In the genomic region with DNA sequence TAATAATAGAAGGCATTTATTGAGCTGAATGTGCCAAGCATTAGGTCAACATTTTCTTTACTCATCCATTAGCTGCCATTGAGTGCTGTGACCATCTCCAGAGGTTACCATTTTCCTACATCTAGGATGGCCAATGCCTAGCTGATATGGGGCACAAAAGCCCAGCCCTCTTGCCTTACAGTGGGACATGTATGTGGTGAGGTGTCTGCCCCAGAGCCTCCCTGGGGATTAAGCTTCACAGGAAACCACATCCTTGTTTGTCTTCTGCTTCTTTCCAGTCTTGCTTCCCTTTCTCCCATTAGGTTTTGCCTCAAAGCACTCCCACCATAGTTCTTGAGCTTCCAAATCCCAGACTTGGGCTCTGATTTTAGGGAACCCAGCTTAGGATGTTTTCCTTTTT, we compare ENCODE assay signal across 19 cellular contexts.
DNase-seq lines count a peak whose midpoint lies in the region; ATAC-seq, FAIRE-seq and TF ChIP-seq lines count a peak whose summit lies in the region.
"Had no signal": no experiment of that assay in that cellular context is flagged by ENCODE, and none has a peak within 500 bp of the region (broad histone marks: within the 10 kb centered on the region; RNA-seq: fewer than 3 reads in every experiment).

No MANE protein-coding gene starts in this region.

- no TSS peak for BruUV-seq in GM12878 (replicated peaks; lab: Mats Ljungman, UMichigan)

- no peak for TF ChIP-seq RAD21 in GM12878 (IDR thresholded peaks at IDR 0.05; ENCODE audit: insufficient read depth, low read depth, low read length)

- H3K4me2 ChIP-seq in BLaER1 = peak overlapping the region; percentile 55
- H3K4me2 ChIP-seq in GM12878 (ENCODE audit: control insufficient read depth, insufficient read depth) = no peak overlapping the region

- H3K4me3 ChIP-seq in BLaER1 (no peak overlapping the region), GM12878 (no peak overlapping the region)
- H3K4me3 ChIP-seq: GM23248 had no signal

- no peaks in the 10 kb centered on the region for H3K9me3 ChIP-seq in BLaER1
- H3K9me3 ChIP-seq in GM12878 (replicated peaks; ENCODE audit: control insufficient read depth, insufficient read depth, low read length) = no peaks in the 10 kb centered on the region

- H3K36me3 Mint-ChIP-seq in activated T-helper 2 cell treated with anti-CD3 and anti-CD28 coated beads, Interferon-gamma antibody, Interleukin-2, Interleukin-4, amounts not matched to agents 10 μg/mL and 5 μg/mL and 100 μg/mL, durations not matched to agents 14 hours and 24 hours and 36 hours (ENCODE audit: low read depth) = no peaks in the 10 kb centered on the region

- no peak overlapping the region for H3K4me3 Mint-ChIP-seq in activated T-helper 2 cell treated with anti-CD3 and anti-CD28 coated beads, Interferon-gamma antibody, Interleukin-2, Interleukin-4, amounts not matched to agents 10 μg/mL and 5 μg/mL and 100 μg/mL, durations not matched to agents 14 hours and 24 hours and 36 hours (ENCODE audit: low read depth)
- H3K4me3 Mint-ChIP-seq: CD4-positive, alpha-beta T cell; H9 had no signal

- H2AFZ ChIP-seq in GM12878 (ENCODE audit: control insufficient read depth, low read depth, low read length) = no peak overlapping the region
- H2AFZ ChIP-seq: GM23248 had no signal

- no peaks in the 10 kb centered on the region for H3K36me3 ChIP-seq in BLaER1
- H3K36me3 ChIP-seq in GM12878 (ENCODE audit: control insufficient read depth in 2 of 2, insufficient read depth in 2 of 2, low read length in 1 of 2) = no peaks in the 10 kb centered on the region

- TF ChIP-seq CTCF in GM12878 (IDR thresholded peaks at IDR 0.05 in 2 of 3, conservative IDR thresholded peaks at IDR 0.05 in 1 of 3; ENCODE audit: control insufficient read depth in 2 of 3, extremely low read depth in 1 of 3, insufficient read depth in 1 of 3, low read depth in 3 of 3, low read length in 3 of 3) = no peak

- H3K27ac Mint-ChIP-seq in activated T-helper 2 cell treated with anti-CD3 and anti-CD28 coated beads, Interferon-gamma antibody, Interleukin-2, Interleukin-4, amounts not matched to agents 10 μg/mL and 5 μg/mL and 100 μg/mL, durations not matched to agents 14 hours and 24 hours and 36 hours = no peak overlapping the region
- H3K27ac Mint-ChIP-seq: CD4-positive, alpha-beta T cell; H9 had no signal

- H3K4me1 Mint-ChIP-seq in activated T-helper 2 cell treated with anti-CD3 and anti-CD28 coated beads, Interferon-gamma antibody, Interleukin-2, Interleukin-4, amounts not matched to agents 10 μg/mL and 5 μg/mL and 100 μg/mL, durations not matched to agents 14 hours and 24 hours and 36 hours (ENCODE audit: low read depth) = no peaks in the 10 kb centered on the region
- H3K4me1 Mint-ChIP-seq: H9 had no signal

- intact Hi-C loops in GM12878 (cut with micrococcal nuclease; ENCODE audit: unreplicated experiment) = no loop called here
- intact Hi-C loops in cardiac septum (cut with DNase I) = no loop called here
- intact Hi-C loops in activated T-helper 2 cell treated with anti-CD3 and anti-CD28 coated beads, Interferon-gamma antibody, Interleukin-2, Interleukin-4, amounts not matched to agents 10 μg/mL and 5 μg/mL and 100 μg/mL, durations not matched to agents 14 hours and 24 hours and 36 hours (cut with micrococcal nuclease) = no loop called here

- no peak overlapping the region for H3K9ac ChIP-seq in BLaER1
- H3K9ac ChIP-seq in GM12878 (ENCODE audit: control insufficient read depth, insufficient read depth, low read length) = no peak overlapping the region
- H3K9ac ChIP-seq: GM23248 had no signal

- no peaks in the 10 kb centered on the region for H3K79me2 ChIP-seq in GM12878 (ENCODE audit: control insufficient read depth, insufficient read depth, low read length)

- SMC1A ChIA-PET in GM12878 (lab: Charles Lee; ENCODE audit: uncharacterized antibody, unreplicated experiment) = interaction anchor here (1.0 kb wide), 1 partner anchor 16 kb away, joined by 3 read pairs; no protein-coding TSS in a partner anchor

- ATAC-seq in GM18868 (IDR thresholded peaks at IDR 0.05; ENCODE audit: unreplicated experiment) (peak; percentile 56), HG03342 (IDR thresholded peaks at IDR 0.05; ENCODE audit: unreplicated experiment) (peak; percentile 39), GM12878 (peak; percentile 33; the same call in 2 of the 3 replicates)

- no peak for FAIRE-seq in GM12878 (lab: Jason Lieb, UNC)
- FAIRE-seq: GM12891 had no signal

- POLR2A ChIA-PET in GM12878 (lab: Charles Lee) = no interaction called here

- no peaks in the 10 kb centered on the region for H3K9me3 Mint-ChIP-seq in activated T-helper 2 cell treated with anti-CD3 and anti-CD28 coated beads, Interferon-gamma antibody, Interleukin-2, Interleukin-4, amounts not matched to agents 10 μg/mL and 5 μg/mL and 100 μg/mL, durations not matched to agents 14 hours and 24 hours and 36 hours
- H3K9me3 Mint-ChIP-seq: CD4-positive, alpha-beta T cell; H9 had no signal

- H3K27me3 ChIP-seq in BLaER1 (no peaks in the 10 kb centered on the region), GM12878 (replicated peaks in 1 of 2; ENCODE audit: control insufficient read depth in 2 of 2, insufficient read depth in 2 of 2, low read length in 1 of 2) (no peaks in the 10 kb centered on the region; a peak in 1 of 4 replicates)

- H4K20me1 ChIP-seq in BLaER1 (no peaks in the 10 kb centered on the region), GM12878 (ENCODE audit: control insufficient read depth, insufficient read depth) (no peaks in the 10 kb centered on the region)

- H3K4me1 ChIP-seq in BLaER1 = peaks cover 19% of the 10 kb centered on the region
- no peaks in the 10 kb centered on the region for H3K4me1 ChIP-seq in GM12878 (ENCODE audit: control insufficient read depth, insufficient read depth, low read length)

- H3K27ac ChIP-seq in BLaER1 = no peak overlapping the region
- H3K27ac ChIP-seq in GM12878 (ENCODE audit: control insufficient read depth, insufficient read depth) = no peak overlapping the region
- H3K27ac ChIP-seq: GM23248 had no signal

- in situ Hi-C loops in GM12878 (cut with MboI) = no loop called here

- no peak for TF ChIP-seq EP300 in GM12878 (IDR thresholded peaks at IDR 0.05; ENCODE audit: borderline replicate concordance in 1 of 2, control insufficient read depth in 1 of 2, low read depth in 2 of 2, low read length in 2 of 2)

- CTCF ChIA-PET in GM12878 (lab: Yijun Ruan, JAX) = interaction anchor here (1.2 to 1.9 kb wide), 2 partner anchors 9 to 26 kb away, joined by 3 to 5 read pairs; no protein-coding TSS in a partner anchor

- DNase-seq in GM12878 (ENCODE audit: low read depth, low spot score) (no peak), cardiac septum (ENCODE audit: low spot score) (no peak), hypothalamus (lab: John Stamatoyannopoulos, UW) (no peak)
- DNase-seq in activated T-helper 2 cell treated with anti-CD3 and anti-CD28 coated beads, Interferon-gamma antibody, Interleukin-2, Interleukin-4, amounts not matched to agents 10 μg/mL and 5 μg/mL and 100 μg/mL, durations not matched to agents 14 hours and 24 hours and 36 hours (ENCODE audit: low spot score) = no peak
- DNase-seq: 8988T; AML-193; C1 segment of cervical spinal cord; Calu3; CD4-positive, alpha-beta T cell; DMS 273 treated with DMSO at 0.1 percent for 48 hours; GM23248; H9; IMR-90; Kasumi-1; KBM-7 had no signal

- H3K27me3 Mint-ChIP-seq in activated T-helper 2 cell treated with anti-CD3 and anti-CD28 coated beads, Interferon-gamma antibody, Interleukin-2, Interleukin-4, amounts not matched to agents 10 μg/mL and 5 μg/mL and 100 μg/mL, durations not matched to agents 14 hours and 24 hours and 36 hours (ENCODE audit: low read depth) = peaks cover 1% of the 10 kb centered on the region

- no peak for TF ChIP-seq POLR2A in GM12878 (IDR thresholded peaks at IDR 0.05; ENCODE audit: low read depth, low read length)

- RAD21 ChIA-PET in GM12878 (lab: Charles Lee; ENCODE audit: unreplicated experiment) = no interaction called here

TF ChIP-seq in GM12878, 131 proteins besides CTCF, POLR2A, EP300 and RAD21:
- TF ChIP-seq CBX5 (IDR thresholded peaks at IDR 0.05; ENCODE audit: low read depth) = no peak
- TF ChIP-seq, protein P1, sequence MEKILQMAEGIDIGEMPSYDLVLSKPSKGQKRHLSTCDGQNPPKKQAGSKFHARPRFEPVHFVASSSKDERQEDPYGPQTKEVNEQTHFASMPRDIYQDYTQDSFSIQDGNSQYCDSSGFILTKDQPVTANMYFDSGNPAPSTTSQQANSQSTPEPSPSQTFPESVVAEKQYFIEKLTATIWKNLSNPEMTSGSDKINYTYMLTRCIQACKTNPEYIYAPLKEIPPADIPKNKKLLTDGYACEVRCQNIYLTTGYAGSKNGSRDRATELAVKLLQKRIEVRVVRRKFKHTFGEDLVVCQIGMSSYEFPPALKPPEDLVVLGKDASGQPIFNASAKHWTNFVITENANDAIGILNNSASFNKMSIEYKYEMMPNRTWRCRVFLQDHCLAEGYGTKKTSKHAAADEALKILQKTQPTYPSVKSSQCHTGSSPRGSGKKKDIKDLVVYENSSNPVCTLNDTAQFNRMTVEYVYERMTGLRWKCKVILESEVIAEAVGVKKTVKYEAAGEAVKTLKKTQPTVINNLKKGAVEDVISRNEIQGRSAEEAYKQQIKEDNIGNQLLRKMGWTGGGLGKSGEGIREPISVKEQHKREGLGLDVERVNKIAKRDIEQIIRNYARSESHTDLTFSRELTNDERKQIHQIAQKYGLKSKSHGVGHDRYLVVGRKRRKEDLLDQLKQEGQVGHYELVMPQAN (conservative IDR thresholded peaks at IDR 0.05) = no peak
- TF ChIP-seq MEF2B (IDR thresholded peaks at IDR 0.05; ENCODE audit: partially characterized antibody, poor library complexity, severe bottlenecking) = peak; percentile 36
